In genomic region chr17:50797486-50797885, GRCh38 we compare ENCODE assay signal across 16 cellular contexts. TPM values are rescaled to one million over a fixed set of nuclear protein-coding genes. Genes with fewer than 3 reads are reported as not detected.
"Had no signal": no experiment of that assay in that cellular context is flagged by ENCODE, and none has a peak within 500 bp of the region (broad histone marks: within the 10 kb centered on the region; RNA-seq: fewer than 3 reads in every experiment).

No MANE protein-coding gene starts in this region.

RNA-seq across cellular contexts. Expression of gene ANKRD40CL, which starts 30.2 kb away (rescaled TPM):
- total RNA-seq: activated CD4-positive, alpha-beta T cell treated with anti-CD3 and anti-CD28 coated beads for 36 hours; activated CD8-positive, alpha-beta memory T cell treated with anti-CD3 and anti-CD28 coated beads, Interleukin-2, amount 10 ng/mL, durations not matched to agents 7 days and 5 days; activated CD8-positive, alpha-beta T cell treated with anti-CD3 and anti-CD28 coated beads, Interleukin-2, amount 10 ng/mL, durations not matched to agents 7 days and 5 days; activated T-helper 2 cell treated with anti-CD3 and anti-CD28 coated beads, Interferon-gamma antibody, Interleukin-2, Interleukin-4, amounts not matched to agents 10 μg/mL and 5 μg/mL and 100 μg/mL, durations not matched to agents 14 hours and 24 hours and 36 hours; chondrocyte; fibroblast of villous mesenchyme; gastroesophageal sphincter; kidney; liver; naive thymus-derived CD8-positive, alpha-beta T cell; posterior vena cava; sigmoid colon; T-cell; T-helper 2 cell treated with Interferon-gamma antibody and Interleukin-4, amounts not matched to agents 100 ng/mL and 5 ng/mL, for 36 hours; ureter had no signal
- polyA plus RNA-seq: liver; naive thymus-derived CD8-positive, alpha-beta T cell had no signal

RNA-seq across cellular contexts. Expression of gene WFIKKN2, which starts 37.9 kb away (rescaled TPM):
- total RNA-seq: activated CD4-positive, alpha-beta T cell treated with anti-CD3 and anti-CD28 coated beads for 36 hours; activated CD8-positive, alpha-beta memory T cell treated with anti-CD3 and anti-CD28 coated beads, Interleukin-2, amount 10 ng/mL, durations not matched to agents 7 days and 5 days; activated CD8-positive, alpha-beta T cell treated with anti-CD3 and anti-CD28 coated beads, Interleukin-2, amount 10 ng/mL, durations not matched to agents 7 days and 5 days; activated T-helper 2 cell treated with anti-CD3 and anti-CD28 coated beads, Interferon-gamma antibody, Interleukin-2, Interleukin-4, amounts not matched to agents 10 μg/mL and 5 μg/mL and 100 μg/mL, durations not matched to agents 14 hours and 24 hours and 36 hours; naive thymus-derived CD8-positive, alpha-beta T cell; T-cell; T-helper 2 cell treated with Interferon-gamma antibody and Interleukin-4, amounts not matched to agents 100 ng/mL and 5 ng/mL, for 36 hours had no signal
- polyA plus RNA-seq: hepatocyte; naive thymus-derived CD8-positive, alpha-beta T cell had no signal
